In genomic region chr11:17519486-17519885, GRCh38 we compare ENCODE assay signal across 26 cellular contexts. TPM values are rescaled to one million over a fixed set of nuclear protein-coding genes. Genes with fewer than 3 reads are reported as not detected.
"Had no signal": no experiment of that assay in that cellular context is flagged by ENCODE, and none has a peak within 500 bp of the region (broad histone marks: within the 10 kb centered on the region; RNA-seq: fewer than 3 reads in every experiment).

No MANE protein-coding gene starts in this region.

- ATAC-seq: gastroesophageal sphincter; left ventricle myocardium superior; natural killer cell treated with Interleukin-12 subunit alpha and Interleukin-12 subunit beta and Interleukin-15 and Interleukin-18, amount 100 ng/mL, for 72 hours; right lobe of liver; stimulated activated naive CD8-positive, alpha-beta T cell treated with anti-CD3 and anti-CD28 coated beads, Interleukin-15, Interleukin-2, amounts not matched to agents 100 U/mL and 50 U/mL, for 24 hours had no signal

- H3K4me1 Mint-ChIP-seq: activated CD4-positive, alpha-beta memory T cell treated with anti-CD3 and anti-CD28 coated beads, Interleukin-2, amount 10 ng/mL, durations not matched to agents 7 days and 5 days had no signal

- H3K36me3 Mint-ChIP-seq: activated naive CD8-positive, alpha-beta T cell; brain; natural killer cell treated with Interleukin-12 subunit alpha and Interleukin-12 subunit beta and Interleukin-15 and Interleukin-18, amount 100 ng/mL, for 72 hours had no signal

- H3K9me3 Mint-ChIP-seq: activated CD4-positive, alpha-beta memory T cell treated with anti-CD3 and anti-CD28 coated beads, Interleukin-2, amount 10 ng/mL, durations not matched to agents 7 days and 5 days; brain; natural killer cell treated with Interleukin-12 subunit alpha and Interleukin-12 subunit beta and Interleukin-15 and Interleukin-18, amount 100 ng/mL, for 72 hours had no signal

- H3K27ac Mint-ChIP-seq: activated CD4-positive, alpha-beta memory T cell treated with anti-CD3 and anti-CD28 coated beads, Interleukin-2, amount 10 ng/mL, durations not matched to agents 7 days and 5 days; activated naive CD8-positive, alpha-beta T cell; natural killer cell treated with Interleukin-12 subunit alpha and Interleukin-12 subunit beta and Interleukin-15 and Interleukin-18, amount 100 ng/mL, for 72 hours had no signal

- DNase-seq: activated CD4-positive, alpha-beta memory T cell treated with anti-CD3 and anti-CD28 coated beads, Interleukin-2, amount 10 ng/mL, durations not matched to agents 7 days and 5 days; activated CD4-positive, alpha-beta T cell treated with anti-CD3 and anti-CD28 coated beads for 4 hours; activated CD8-positive, alpha-beta memory T cell treated with anti-CD3 and anti-CD28 coated beads, Interleukin-2, amount 50 U/mL, for 4 hours; activated gamma-delta T cell treated with Interleukin-2 at 50 U/mL for 16 hours; activated T-cell treated with anti-CD3 and anti-CD28 coated beads, Interleukin-2, amount 50 U/mL, for 48 hours; amniotic stem cell; dermis blood vessel endothelial cell; left ventricle myocardium superior; mesenchymal stem cell; right lobe of liver; stimulated activated CD4-positive, alpha-beta T cell treated with anti-CD3 and anti-CD28 coated beads, Interleukin-4, amount 100 ng/mL, for 4 hours; stimulated activated CD8-positive, alpha-beta memory T cell treated with anti-CD3 and anti-CD28 coated beads, Interleukin-4, amount 100 ng/mL, for 48 hours; stimulated activated naive CD8-positive, alpha-beta T cell treated with anti-CD3 and anti-CD28 coated beads, Interleukin-15, Interleukin-2, amounts not matched to agents 100 U/mL and 50 U/mL, for 24 hours; testis; upper lobe of left lung had no signal

- H3K4me3 Mint-ChIP-seq: activated CD4-positive, alpha-beta memory T cell treated with anti-CD3 and anti-CD28 coated beads, Interleukin-2, amount 10 ng/mL, durations not matched to agents 7 days and 5 days; activated naive CD8-positive, alpha-beta T cell; brain; natural killer cell treated with Interleukin-12 subunit alpha and Interleukin-12 subunit beta and Interleukin-15 and Interleukin-18, amount 100 ng/mL, for 72 hours had no signal

RNA-seq across cellular contexts. Expression of gene USH1C, which starts 24.7 kb away (rescaled TPM):
- total RNA-seq: activated CD4-positive, alpha-beta memory T cell treated with anti-CD3 and anti-CD28 coated beads, Interleukin-2, amount 10 ng/mL, durations not matched to agents 7 days and 5 days; dermis blood vessel endothelial cell; natural killer cell treated with Interleukin-12 subunit alpha and Interleukin-12 subunit beta and Interleukin-15 and Interleukin-18, amount 100 ng/mL, for 72 hours; prostate gland; smooth muscle cell; T-helper 1 cell treated with Interleukin-12 subunit alpha and Interleukin-12 subunit beta and Interleukin-4 antibody, amounts not matched to agents 30 ng/mL and 1 ng/mL, for 36 hours had no signal
- polyA plus RNA-seq: smooth muscle cell had no signal

RNA-seq across cellular contexts. Expression of gene OTOG, which starts 27.6 kb away (rescaled TPM):
- total RNA-seq: activated CD4-positive, alpha-beta memory T cell treated with anti-CD3 and anti-CD28 coated beads, Interleukin-2, amount 10 ng/mL, durations not matched to agents 7 days and 5 days; dermis blood vessel endothelial cell; epithelial cell of proximal tubule; gastroesophageal sphincter; kidney epithelial cell; left ventricle myocardium superior; natural killer cell treated with Interleukin-12 subunit alpha and Interleukin-12 subunit beta and Interleukin-15 and Interleukin-18, amount 100 ng/mL, for 72 hours; omental fat pad; right lobe of liver; smooth muscle cell; T-helper 1 cell treated with Interleukin-12 subunit alpha and Interleukin-12 subunit beta and Interleukin-4 antibody, amounts not matched to agents 30 ng/mL and 1 ng/mL, for 36 hours; upper lobe of left lung had no signal
- polyA plus RNA-seq: smooth muscle cell had no signal

RNA-seq across cellular contexts. Expression of gene ABCC8, which starts 42.8 kb away (rescaled TPM):
- total RNA-seq: activated CD4-positive, alpha-beta memory T cell treated with anti-CD3 and anti-CD28 coated beads, Interleukin-2, amount 10 ng/mL, durations not matched to agents 7 days and 5 days; dermis blood vessel endothelial cell; epithelial cell of proximal tubule; kidney epithelial cell; natural killer cell treated with Interleukin-12 subunit alpha and Interleukin-12 subunit beta and Interleukin-15 and Interleukin-18, amount 100 ng/mL, for 72 hours; smooth muscle cell; T-helper 1 cell treated with Interleukin-12 subunit alpha and Interleukin-12 subunit beta and Interleukin-4 antibody, amounts not matched to agents 30 ng/mL and 1 ng/mL, for 36 hours had no signal
- polyA plus RNA-seq: hepatocyte, smooth muscle cell had no signal
